Comparison of ENCODE assay signal across 1 cellular context in genomic region chr4:46389301-46389761, GRCh38.
TF ChIP-seq lines count a peak whose summit lies in the region.

No MANE protein-coding gene starts in this region.

TF ChIP-seq in IMR-90, 13 proteins besides CTCF, POLR2A, EP300 and RAD21 (continued from another document):
- TF ChIP-seq BHLHE40 (IDR thresholded peaks at IDR 0.05; ENCODE audit: low read depth, low read length): no peak
